31 cellular contexts compared by ENCODE assay signal in genomic region chr5:144478532-144478931, GRCh38.
"Had no signal": no experiment of that assay in that cellular context is flagged by ENCODE, and none has a peak within 500 bp of the region (broad histone marks: within the 10 kb centered on the region; RNA-seq: fewer than 3 reads in every experiment).

No MANE protein-coding gene starts in this region.

- H3K4me1 ChIP-seq: adrenal gland, ascending aorta, body of pancreas, breast epithelium had no signal

- FAIRE-seq: astrocyte, bronchial epithelial cell had no signal

- H3K27ac ChIP-seq: adrenal gland, ascending aorta, body of pancreas, brain microvascular endothelial cell, breast epithelium, cardiac muscle cell had no signal

- H3K9me3 ChIP-seq: adrenal gland, ascending aorta, body of pancreas, breast epithelium had no signal

- H3K4me3 ChIP-seq: adrenal gland, ascending aorta, body of pancreas, breast epithelium, cardiac muscle cell had no signal

- H3K27me3 ChIP-seq: adrenal gland, ascending aorta, body of pancreas, brain microvascular endothelial cell, breast epithelium, cardiac muscle cell had no signal

- DNase-seq: activated effector memory CD4-positive, alpha-beta T cell treated with anti-CD3 and anti-CD28 coated beads, Interleukin-2, amount 50 U/mL, for 16 hours; activated effector memory CD4-positive, alpha-beta T cell treated with Interleukin-2 at 50 U/mL for 16 hours; activated gamma-delta T cell; activated gamma-delta T cell treated with Interleukin-2 at 50 U/mL for 16 hours; activated naive CD4-positive, alpha-beta T cell; activated naive CD4-positive, alpha-beta T cell treated with anti-CD3 and anti-CD28 coated beads for 36 hours; activated naive CD4-positive, alpha-beta T cell treated with anti-CD3 and anti-CD28 coated beads, Interleukin-2, amount 10 ng/mL, durations not matched to agents 7 days and 5 days; activated naive CD4-positive, alpha-beta T cell treated with anti-CD3 and anti-CD28 coated beads, Interleukin-2, amount 50 U/mL, for 16 hours; activated naive CD4-positive, alpha-beta T cell treated with Interleukin-2 at 50 U/mL for 16 hours; activated naive CD8-positive, alpha-beta T cell treated with anti-CD3 and anti-CD28 coated beads for 36 hours; activated naive CD8-positive, alpha-beta T cell treated with anti-CD3 and anti-CD28 coated beads, Interleukin-2, amount 10 ng/mL, durations not matched to agents 7 days and 5 days; activated naive CD8-positive, alpha-beta T cell treated with anti-CD3 and anti-CD28 coated beads, Interleukin-2, amount 50 U/mL, for 24 hours; activated T-cell treated with anti-CD3 and anti-CD28 coated beads, Interleukin-2, amount 50 U/mL, for 24 hours; activated T-cell treated with anti-CD3 and anti-CD28 coated beads, Interleukin-2, amount 50 U/mL, for 4 hours; activated T-cell treated with anti-CD3 and anti-CD28 coated beads, Interleukin-2, amount 50 U/mL, for 48 hours; activated T-cell treated with anti-CD3 and anti-CD28 coated beads, Interleukin-2, amount 50 U/mL, for 72 hours; adrenal gland; amniotic stem cell; amygdala; anterior cingulate cortex; aorta; body of pancreas; brain microvascular endothelial cell; caudate nucleus; central memory CD4-positive, alpha-beta T cell; cerebellar nuclear complex had no signal

- H3K36me3 ChIP-seq: adrenal gland, ascending aorta, brain microvascular endothelial cell, breast epithelium, cardiac muscle cell had no signal
